ENCODE assay signal across 12 cellular contexts in genomic region chr4:174047363-174047762, GRCh38.
"Had no signal": no experiment of that assay in that cellular context is flagged by ENCODE, and none has a peak within 500 bp of the region (broad histone marks: within the 10 kb centered on the region; RNA-seq: fewer than 3 reads in every experiment).

No MANE protein-coding gene starts in this region.

- H3K4me3 Mint-ChIP-seq: activated CD8-positive, alpha-beta T cell treated with anti-CD3 and anti-CD28 coated beads, Interleukin-2, amount 10 ng/mL, durations not matched to agents 7 days and 5 days; activated naive CD8-positive, alpha-beta T cell treated with anti-CD3 and anti-CD28 coated beads, Interleukin-2, amount 10 ng/mL, durations not matched to agents 7 days and 5 days had no signal

- H3K36me3 ChIP-seq: ascending aorta, heart left ventricle, sigmoid colon, transverse colon had no signal

- H3K27ac Mint-ChIP-seq: activated CD8-positive, alpha-beta T cell treated with anti-CD3 and anti-CD28 coated beads, Interleukin-2, amount 10 ng/mL, durations not matched to agents 7 days and 5 days; activated naive CD8-positive, alpha-beta T cell treated with anti-CD3 and anti-CD28 coated beads, Interleukin-2, amount 10 ng/mL, durations not matched to agents 7 days and 5 days had no signal

- H3K4me3 ChIP-seq: ascending aorta, heart left ventricle, sigmoid colon, transverse colon had no signal

- H3K9me3 ChIP-seq: ascending aorta, heart left ventricle, sigmoid colon, transverse colon had no signal

- H3K27me3 Mint-ChIP-seq: activated naive CD8-positive, alpha-beta T cell treated with anti-CD3 and anti-CD28 coated beads, Interleukin-2, amount 10 ng/mL, durations not matched to agents 7 days and 5 days had no signal

- H3K36me3 Mint-ChIP-seq: activated naive CD8-positive, alpha-beta T cell treated with anti-CD3 and anti-CD28 coated beads, Interleukin-2, amount 10 ng/mL, durations not matched to agents 7 days and 5 days had no signal

- H3K9me3 Mint-ChIP-seq: activated naive CD8-positive, alpha-beta T cell treated with anti-CD3 and anti-CD28 coated beads, Interleukin-2, amount 10 ng/mL, durations not matched to agents 7 days and 5 days had no signal

- H3K4me1 Mint-ChIP-seq: activated naive CD8-positive, alpha-beta T cell treated with anti-CD3 and anti-CD28 coated beads, Interleukin-2, amount 10 ng/mL, durations not matched to agents 7 days and 5 days had no signal

- ATAC-seq: activated CD8-positive, alpha-beta T cell treated with anti-CD3 and anti-CD28 coated beads, Interleukin-2, amount 10 ng/mL, durations not matched to agents 7 days and 5 days; heart left ventricle had no signal

- H3K4me1 ChIP-seq: ascending aorta, heart left ventricle, sigmoid colon, transverse colon had no signal

- DNase-seq: activated CD4-positive, alpha-beta T cell treated with anti-CD3 and anti-CD28 coated beads for 4 hours; activated CD8-positive, alpha-beta memory T cell treated with anti-CD3 and anti-CD28 coated beads, Interleukin-2, amount 50 U/mL, for 48 hours; activated CD8-positive, alpha-beta T cell treated with anti-CD3 and anti-CD28 coated beads, Interleukin-2, amount 10 ng/mL, durations not matched to agents 7 days and 5 days; activated naive CD8-positive, alpha-beta T cell treated with anti-CD3 and anti-CD28 coated beads, Interleukin-2, amount 10 ng/mL, durations not matched to agents 7 days and 5 days; foreskin melanocyte; heart left ventricle; sigmoid colon; stimulated activated naive CD4-positive, alpha-beta T cell; substantia nigra; transverse colon had no signal

- H3K27ac ChIP-seq: ascending aorta, heart left ventricle, sigmoid colon, transverse colon, VCaP had no signal

- H3K27me3 ChIP-seq: ascending aorta, heart left ventricle, sigmoid colon, transverse colon had no signal
